ENCODE assay signal across 25 cellular contexts in the genomic region with DNA sequence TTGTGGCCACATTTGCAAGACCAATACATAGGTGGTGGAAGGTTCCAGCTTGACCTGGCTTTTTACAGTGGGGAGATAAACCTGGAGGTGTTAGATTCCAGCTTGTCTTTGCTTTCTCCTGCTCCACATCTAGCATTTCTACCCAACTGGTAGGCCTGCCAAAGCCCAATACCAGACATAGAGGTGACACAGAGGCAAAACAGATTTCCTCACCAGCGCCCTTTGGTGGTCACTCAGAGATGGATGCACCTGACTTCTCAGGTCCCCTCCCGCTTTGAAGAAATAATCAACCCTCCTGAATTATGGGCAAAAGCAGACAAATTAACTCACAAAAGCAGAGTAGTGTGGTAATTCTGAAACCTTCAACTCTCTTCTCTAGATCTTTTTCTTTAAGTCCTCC.
"Had no signal": no experiment of that assay in that cellular context is flagged by ENCODE, and none has a peak within 500 bp of the region (broad histone marks: within the 10 kb centered on the region; RNA-seq: fewer than 3 reads in every experiment).

No MANE protein-coding gene starts in this region.

- H3K27ac Mint-ChIP-seq: IgD-negative memory B cell, T-cell had no signal

- H3K9me3 ChIP-seq: SK-N-SH had no signal

- H3K36me3 Mint-ChIP-seq: T-cell had no signal

- H3K9ac ChIP-seq: KMS-11, SK-N-SH had no signal

- H3K4me1 Mint-ChIP-seq: IgD-negative memory B cell, T-cell had no signal

- H3K4me3 ChIP-seq: K562 had no signal

- DNase-seq: Kasumi-1, MV-4-11, NCI-H1048, NCI-H1105, NCI-H1417, NCI-H1436 treated with DMSO at 0.1 percent for 48 hours, NCI-H1694, NCI-H1930, NCI-H2081, NCI-H2107, NCI-H2227 treated with DMSO at 0.1 percent for 48 hours, NCI-H524, NCI-H526 treated with DMSO at 0.1 percent for 48 hours, NCI-H748 treated with DMSO at 0.1 percent for 48 hours, PC-3, SHP77, SK-N-SH, SW 1271, T-cell had no signal

- H3K27me3 Mint-ChIP-seq: IgD-negative memory B cell, T-cell had no signal

- H3K4me2 ChIP-seq: KMS-11, SK-N-SH had no signal

- H3K27ac ChIP-seq: KMS-11, RWPE1 had no signal

- ATAC-seq: HepG2, K562, Panc1, PC-3, T-cell had no signal

- H3K4me3 Mint-ChIP-seq: IgD-negative memory B cell, T-cell had no signal
